Comparison of ENCODE assay signal across 8 cellular contexts in the genomic region with DNA sequence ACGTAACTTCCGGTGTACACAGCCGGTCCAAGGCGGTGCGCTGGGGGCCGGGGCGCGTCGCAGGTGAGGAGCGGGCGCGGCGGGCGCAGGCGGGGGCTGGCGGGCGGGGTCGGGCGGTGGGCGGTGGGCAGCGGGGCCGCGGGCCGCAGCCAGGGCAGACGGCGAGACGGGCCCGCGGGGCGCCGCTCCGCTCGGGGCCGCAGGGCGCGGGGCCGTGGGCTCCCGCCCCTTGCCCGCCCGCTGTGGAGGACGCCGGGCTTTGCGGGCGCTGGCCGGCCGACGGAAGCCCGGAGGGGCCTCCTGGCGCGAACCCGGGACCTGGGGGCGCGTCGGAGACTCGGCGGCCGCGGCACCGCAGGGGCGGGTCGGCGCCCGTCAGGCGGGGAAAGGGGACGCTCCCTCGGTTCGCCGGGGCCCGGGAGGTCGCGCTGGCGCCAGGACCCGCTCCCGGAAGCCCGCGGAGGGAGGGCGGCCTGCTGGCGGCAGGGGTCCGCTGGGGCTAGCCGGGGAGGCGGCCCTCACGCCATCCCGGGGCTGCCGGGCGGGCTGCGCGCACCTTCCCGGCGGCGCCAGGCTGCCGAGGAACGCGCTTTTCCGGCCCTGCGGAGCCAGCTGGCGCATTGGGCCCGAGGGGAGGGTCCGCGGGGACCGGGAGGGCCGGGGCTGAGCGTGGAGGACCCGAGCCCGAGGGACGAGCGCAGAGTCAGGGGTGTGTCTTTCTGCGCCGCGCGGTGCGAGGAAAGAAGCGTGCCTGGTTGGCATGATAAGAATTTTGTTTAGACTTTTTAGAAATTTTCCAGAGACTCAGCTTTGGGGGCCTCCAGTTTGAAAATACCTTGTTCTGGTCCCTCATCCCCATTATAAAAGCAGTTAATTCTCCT. TPM values are rescaled to one million over a fixed set of nuclear protein-coding genes. Genes with fewer than 3 reads are reported as not detected.
DNase-seq lines count a peak whose midpoint lies in the region; ATAC-seq and TF ChIP-seq lines count a peak whose summit lies in the region.

A gene with protein sequence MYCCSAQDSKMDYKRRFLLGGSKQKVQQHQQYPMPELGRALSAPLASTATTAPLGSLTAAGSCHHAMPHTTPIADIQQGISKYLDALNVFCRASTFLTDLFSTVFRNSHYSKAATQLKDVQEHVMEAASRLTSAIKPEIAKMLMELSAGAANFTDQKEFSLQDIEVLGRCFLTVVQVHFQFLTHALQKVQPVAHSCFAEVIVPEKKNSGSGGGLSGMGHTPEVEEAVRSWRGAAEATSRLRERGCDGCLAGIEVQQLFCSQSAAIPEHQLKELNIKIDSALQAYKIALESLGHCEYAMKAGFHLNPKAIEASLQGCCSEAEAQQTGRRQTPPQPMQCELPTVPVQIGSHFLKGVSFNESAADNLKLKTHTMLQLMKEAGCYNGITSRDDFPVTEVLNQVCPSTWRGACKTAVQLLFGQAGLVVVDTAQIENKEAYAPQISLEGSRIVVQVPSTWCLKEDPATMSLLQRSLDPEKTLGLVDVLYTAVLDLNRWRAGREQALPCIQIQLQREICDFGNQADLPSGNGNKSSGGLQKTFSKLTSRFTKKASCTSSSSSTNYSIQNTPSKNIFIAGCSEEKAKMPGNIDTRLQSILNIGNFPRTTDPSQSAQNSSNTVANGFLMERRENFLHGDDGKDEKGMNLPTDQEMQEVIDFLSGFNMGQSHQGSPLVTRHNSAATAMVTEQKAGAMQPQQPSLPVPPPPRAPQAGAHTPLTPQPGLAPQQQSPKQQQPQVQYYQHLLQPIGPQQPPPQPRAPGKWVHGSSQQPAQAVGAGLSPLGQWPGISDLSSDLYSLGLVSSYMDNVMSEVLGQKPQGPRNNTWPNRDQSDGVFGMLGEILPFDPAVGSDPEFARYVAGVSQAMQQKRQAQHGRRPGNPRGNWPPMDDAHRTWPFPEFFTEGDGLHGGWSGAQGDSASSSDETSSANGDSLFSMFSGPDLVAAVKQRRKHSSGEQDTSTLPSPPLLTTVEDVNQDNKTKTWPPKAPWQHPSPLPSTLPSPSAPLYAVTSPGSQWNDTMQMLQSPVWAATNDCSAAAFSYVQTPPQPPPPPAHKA (N-terminal part only) (plus strand): TSS at position 3 of the 881 bp plus-strand sequence. CDS start 45,920 bp downstream, outside the sequence.

- H3K27me3 ChIP-seq in OCI-LY3 (ENCODE audit: low read depth, low read length) (no peaks in the 10 kb centered on the region), uterus (no peaks in the 10 kb centered on the region)

- peak within 1 kb of the TSS; percentile 97 for H2AFZ ChIP-seq in OCI-LY3 (ENCODE audit: low read depth, low read length)

- in situ Hi-C loops in ACHN (cut with HindIII; ENCODE audit: low pct_ligation_motif_present, low pct_unique_long_range_greater_than_20kb, low sequenced_read_pairs) = no loop called here

- peak in 1 of 2 donors; percentile 29 for TF ChIP-seq POLR2A in uterus (IDR thresholded peaks at IDR 0.05)

- H3K4me3 ChIP-seq in OCI-LY3 (ENCODE audit: low read length) (peak within 1 kb of the TSS; percentile 95), uterus (peak within 1 kb of the TSS; percentile 90 to 92)

- H3K27ac ChIP-seq in OCI-LY3 (ENCODE audit: low read length) = peak within 1 kb of the TSS; percentile 43
- H3K27ac ChIP-seq in uterus = peak within 1 kb of the TSS; percentile 95

- no peaks in the 10 kb centered on the region for H4K20me1 ChIP-seq in OCI-LY3 (ENCODE audit: insufficient read depth, low read length)

- no peak for TF ChIP-seq CTCF in OCI-LY3 (IDR thresholded peaks at IDR 0.05; ENCODE audit: low read depth, low read length)
- TF ChIP-seq CTCF in omental fat pad (IDR thresholded peaks at IDR 0.05) = no peak
- no peak for TF ChIP-seq CTCF in uterus (IDR thresholded peaks at IDR 0.05)

- peak within 1 kb of the TSS; percentile 84 for H3K4me2 ChIP-seq in OCI-LY3 (ENCODE audit: low read length)

- H3K36me3 ChIP-seq in OCI-LY3 (replicated peaks; ENCODE audit: low read depth, low read length) (peaks cover 4% of the 10 kb centered on the region), uterus (no peaks in the 10 kb centered on the region)

- ATAC-seq in GM18867 (IDR thresholded peaks at IDR 0.05; ENCODE audit: unreplicated experiment) (peak; percentile 88), HG03064 (IDR thresholded peaks at IDR 0.05; ENCODE audit: low read depth, unreplicated experiment) (peak; percentile 92), omental fat pad (ENCODE audit: low FRiP score) (peak; percentile 94)

- intact Hi-C loops in uterus (cut with DNase I; ENCODE audit: low total_unique reads) = no loop called here

- H3K79me2 ChIP-seq in OCI-LY3 (ENCODE audit: low read length) = peaks cover 21% of the 10 kb centered on the region

- H3K4me1 ChIP-seq in OCI-LY3 (ENCODE audit: low read length) = peaks cover 15% of the 10 kb centered on the region
- H3K4me1 ChIP-seq in uterus = no peaks in the 10 kb centered on the region

- DNase-seq in ACHN (peak; percentile 47), activated gamma-delta T cell treated with Interleukin-2 at 50 U/mL for 16 hours (peak; percentile 82), globus pallidus (ENCODE audit: low spot score) (peak; percentile 21), omental fat pad (ENCODE audit: low spot score) (no peak), uterus (peak in 1 of 2 donors; percentile 37)

- H3K9me3 ChIP-seq in OCI-LY3 (ENCODE audit: insufficient read depth, low read length) (no peaks in the 10 kb centered on the region), uterus (no peaks in the 10 kb centered on the region)

- H3K9ac ChIP-seq in OCI-LY3 (ENCODE audit: low read length) = peak within 1 kb of the TSS; percentile 92

RNA-seq across cellular contexts. Expression of the gene that starts here (rescaled TPM):
- total RNA-seq in omental fat pad = 10 to 100 TPM; 18.4 to 50.6 (median 31.7) TPM
- 10 to 100 TPM; 22.4 to 54.6 (median 43.0) TPM for total RNA-seq in uterus
